Comparison of ENCODE assay signal across 9 cellular contexts in genomic region chr16:85491798-85492616, GRCh38.
DNase-seq lines count a peak whose midpoint lies in the region; FAIRE-seq and TF ChIP-seq lines count a peak whose summit lies in the region.
"Had no signal": no experiment of that assay in that cellular context is flagged by ENCODE, and none has a peak within 500 bp of the region (broad histone marks: within the 10 kb centered on the region; RNA-seq: fewer than 3 reads in every experiment).

No MANE protein-coding gene starts in this region.

- H3K4me3 ChIP-seq in bronchial epithelial cell (ENCODE audit: low read depth, low read length) = no peak overlapping the region

- H3K27ac ChIP-seq in substantia nigra (ENCODE audit: low read depth, low read length, poor library complexity, severe bottlenecking) = no peak overlapping the region

- TF ChIP-seq POLR2A in erythroblast (IDR thresholded peaks at IDR 0.05; ENCODE audit: low read length) = no peak

- TF ChIP-seq CTCF in bronchial epithelial cell (IDR thresholded peaks at IDR 0.05; ENCODE audit: insufficient read depth, low read length, severe bottlenecking) = no peak

- FAIRE-seq in bronchial epithelial cell (lab: Jason Lieb, UNC) = no peak

- H3K36me3 ChIP-seq in bronchial epithelial cell (ENCODE audit: control insufficient read depth, insufficient read depth, low read length) = no peaks in the 10 kb centered on the region

- peak; percentile 81 for DNase-seq in HuH-7 (ENCODE audit: low spot score)
- DNase-seq in bronchial epithelial cell (ENCODE audit: low read depth) = peak; percentile 29
- peak; percentile 62 for DNase-seq in left kidney (ENCODE audit: low read depth, low spot score)
- DNase-seq in substantia nigra (lab: John Stamatoyannopoulos, UW) = peak in 30 of 49 donors; percentile 9 to 96 (median 36)
- no peak for DNase-seq in erythroblast (lab: John Stamatoyannopoulos, UW)
- DNase-seq in EL = no peak
- no peak for DNase-seq in NCI-H146 treated with DMSO at 0.1 percent for 48 hours (lab: John Stamatoyannopoulos, UW; ENCODE audit: unreplicated experiment)
- DNase-seq in activated effector memory CD4-positive, alpha-beta T cell treated with Interleukin-2 at 50 U/mL for 16 hours = no peak
- DNase-seq: natural killer cell had no signal

- H3K27me3 ChIP-seq in bronchial epithelial cell (ENCODE audit: control insufficient read depth, insufficient read depth, low read length) = peaks cover 2% of the 10 kb centered on the region

Comparison
In these comparisons a context has a peak if more than half of its experiments do, and no peak if none do; other contexts are left out.
1. DNase-seq: peak in HuH-7 (single experiment), bronchial epithelial cell (single experiment), left kidney (single experiment) and substantia nigra (30 of 49); none in erythroblast (0 of 2), EL (single experiment), NCI-H146 treated with DMSO at 0.1 percent for 48 hours (single experiment) and activated effector memory CD4-positive, alpha-beta T cell treated with Interleukin-2 at 50 U/mL for 16 hours (single experiment).